ENCODE assay signal across 8 cellular contexts in the genomic region with DNA sequence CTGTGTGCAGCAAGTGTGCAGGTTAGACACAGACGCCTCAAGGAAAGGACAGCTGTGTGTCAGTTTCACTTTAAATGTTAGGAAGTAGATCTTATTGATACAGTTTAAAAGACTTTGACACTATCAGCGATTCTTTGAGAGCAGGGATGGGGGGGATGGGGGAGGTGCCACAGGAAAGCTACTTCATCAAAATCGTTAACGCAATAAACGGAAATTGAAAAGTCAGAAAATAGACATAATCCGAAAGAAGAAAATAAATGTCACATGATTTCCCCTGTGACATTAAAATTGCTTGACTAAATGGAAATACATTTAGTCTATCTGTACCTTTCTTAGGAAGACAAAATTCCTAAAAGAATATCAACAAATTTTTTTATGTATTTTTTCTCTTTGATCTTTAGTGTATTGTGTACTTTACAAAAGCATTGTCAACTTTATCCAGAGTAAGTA. TPM values are rescaled to one million over a fixed set of nuclear protein-coding genes. Genes with fewer than 3 reads are reported as not detected.
DNase-seq lines count a peak whose midpoint lies in the region; ATAC-seq and TF ChIP-seq lines count a peak whose summit lies in the region.

No MANE protein-coding gene starts in this region.

- no peaks in the 10 kb centered on the region for H3K9me3 ChIP-seq in BLaER1 treated with 17β-estradiol and CSF1 and Interleukin-3, amounts not matched to agents 10 nM and 100 nM (replicated peaks in 1 of 11)
- H3K9me3 ChIP-seq in OCI-LY7 (ENCODE audit: low read length) (no peaks in the 10 kb centered on the region), duodenal mucosa (ENCODE audit: control insufficient read depth in 1 of 2, low read length in 2 of 2) (no peaks in the 10 kb centered on the region), neural cell (ENCODE audit: low read length) (no peaks in the 10 kb centered on the region)

- no peak for ATAC-seq in GM19023 (IDR thresholded peaks at IDR 0.05; ENCODE audit: unreplicated experiment)

- no peaks in the 10 kb centered on the region for H3K27me3 ChIP-seq in BLaER1 treated with 17β-estradiol and CSF1 and Interleukin-3, amounts not matched to agents 10 nM and 100 nM
- H3K27me3 ChIP-seq in duodenal mucosa (ENCODE audit: control insufficient read depth in 1 of 2, insufficient read depth in 2 of 2, low read length in 2 of 2) (no peaks in the 10 kb centered on the region), neural cell (ENCODE audit: insufficient read depth, low read depth, low read length) (no peaks in the 10 kb centered on the region)

- H3F3A ChIP-seq in neural cell (ENCODE audit: insufficient read depth, low read length, poor library complexity, severe bottlenecking): no peaks in the 10 kb centered on the region

- peaks cover 11 to 34% (median 23%) of the 10 kb centered on the region in 10 experiments for H3K4me1 ChIP-seq in BLaER1 treated with 17β-estradiol and CSF1 and Interleukin-3, amounts not matched to agents 10 nM and 100 nM
- H3K4me1 ChIP-seq in OCI-LY7 (ENCODE audit: insufficient read depth, low read length, poor library complexity, severe bottlenecking): peaks cover 20% of the 10 kb centered on the region
- H3K4me1 ChIP-seq in duodenal mucosa (ENCODE audit: control insufficient read depth in 1 of 2, insufficient read depth in 2 of 2, low read length in 2 of 2): peaks cover 6 to 12% of the 10 kb centered on the region in 2 donors

- no peak for TF ChIP-seq RAD21 in neural cell (conservative IDR thresholded peaks at IDR 0.05)

- H3K4me2 ChIP-seq in BLaER1 treated with 17β-estradiol and CSF1 and Interleukin-3, amounts not matched to agents 10 nM and 100 nM: peak overlapping the region; percentile 76 to 90 (median 85)
- H3K4me2 ChIP-seq in OCI-LY7 (ENCODE audit: low read length) (peak overlapping the region; percentile 86), neural cell (ENCODE audit: low read length) (peak overlapping the region; percentile 52)

- CTCF ChIA-PET in OCI-LY7 (lab: Charles Lee; ENCODE audit: unreplicated experiment): no interaction called here

- intact Hi-C loops in OCI-LY7 (cut with micrococcal nuclease; ENCODE audit: unreplicated experiment): loop anchor here (1.0 to 10.0 kb wide), 3 partner anchors 87 to 496 kb away; a partner anchor contains a TSS

- peaks cover 0 to 27% (median 9%) of the 10 kb centered on the region in 11 experiments; a peak in 14 of 22 replicates for H3K36me3 ChIP-seq in BLaER1 treated with 17β-estradiol and CSF1 and Interleukin-3, amounts not matched to agents 10 nM and 100 nM
- H3K36me3 ChIP-seq in OCI-LY7 (ENCODE audit: insufficient read depth, low read length): peaks cover 21% of the 10 kb centered on the region
- peaks cover 0 to 4% of the 10 kb centered on the region in 2 donors for H3K36me3 ChIP-seq in duodenal mucosa (ENCODE audit: control insufficient read depth in 1 of 2, insufficient read depth in 2 of 2, low read length in 2 of 2)
- no peaks in the 10 kb centered on the region for H3K36me3 ChIP-seq in neural cell (ENCODE audit: insufficient read depth, low read length)

- H3K27ac ChIP-seq in BLaER1 treated with 17β-estradiol and CSF1 and Interleukin-3, amounts not matched to agents 10 nM and 100 nM: peak overlapping the region; percentile 73 to 97 (median 94); a peak in 21 of 22 replicates
- peak overlapping the region; percentile 86 for H3K27ac ChIP-seq in OCI-LY7 (ENCODE audit: low read depth, low read length, poor library complexity, severe bottlenecking)
- H3K27ac ChIP-seq in duodenal mucosa (ENCODE audit: low read depth, low read length): peak overlapping the region; percentile 97
- H3K27ac ChIP-seq in neural cell (ENCODE audit: low read length): peak overlapping the region; percentile 93

- H3K9me2 ChIP-seq in OCI-LY7 (ENCODE audit: insufficient read depth, low read length) (no peaks in the 10 kb centered on the region), neural cell (ENCODE audit: insufficient read depth, low read length) (no peaks in the 10 kb centered on the region)

- H3K79me2 ChIP-seq in OCI-LY7 (ENCODE audit: insufficient read depth, low read depth, low read length) (peaks cover 26% of the 10 kb centered on the region), neural cell (replicated peaks; ENCODE audit: insufficient read depth, low read length) (peaks cover 16% of the 10 kb centered on the region)

- TF ChIP-seq CTCF in OCI-LY7 (conservative IDR thresholded peaks at IDR 0.05; ENCODE audit: low read length) (no peak), neural cell (IDR thresholded peaks at IDR 0.05; ENCODE audit: poor library complexity, severe bottlenecking) (no peak)

- no peak for TF ChIP-seq EP300 in neural cell (conservative IDR thresholded peaks at IDR 0.05; ENCODE audit: poor library complexity, severe bottlenecking)

- no TSS peak for BruUV-seq in OCI-LY7 (replicated peaks; lab: Mats Ljungman, UMichigan)

- no peak for DNase-seq in OCI-LY7 (ENCODE audit: low spot score)
- DNase-seq in ecto neural progenitor cell (ENCODE audit: low spot score): no peak
- DNase-seq in NCI-H1694 (lab: John Stamatoyannopoulos, UW): no peak
- DNase-seq in NCI-H510A (lab: John Stamatoyannopoulos, UW): no peak

- H2AFZ ChIP-seq in OCI-LY7 (ENCODE audit: low read length) (peak overlapping the region; percentile 96), neural cell (ENCODE audit: low read depth, low read length) (peak overlapping the region; percentile 98)

- no peaks in the 10 kb centered on the region for H4K20me1 ChIP-seq in BLaER1 treated with 17β-estradiol and CSF1 and Interleukin-3, amounts not matched to agents 10 nM and 100 nM
- H4K20me1 ChIP-seq in OCI-LY7 (ENCODE audit: insufficient read depth, low read length) (no peaks in the 10 kb centered on the region), neural cell (ENCODE audit: insufficient read depth) (no peaks in the 10 kb centered on the region)

- H3K9ac ChIP-seq in BLaER1 treated with 17β-estradiol and CSF1 and Interleukin-3, amounts not matched to agents 10 nM and 100 nM: peak overlapping the region; percentile 82 to 96 (median 92)
- H3K9ac ChIP-seq in duodenal mucosa (ENCODE audit: low read depth in 1 of 2, low read length in 2 of 2): peak overlapping the region; percentile 76 to 89
- peak overlapping the region; percentile 96 for H3K9ac ChIP-seq in neural cell (ENCODE audit: low read length)

- POLR2A ChIA-PET in OCI-LY7 (lab: Charles Lee): interaction anchor here (0.5 to 1.3 kb wide), 3 partner anchors 9 to 482 kb away, joined by 3 to 4 read pairs (median 4); no protein-coding TSS in a partner anchor

- H3K4me3 ChIP-seq in BLaER1 treated with 17β-estradiol and CSF1 and Interleukin-3, amounts not matched to agents 10 nM and 100 nM: peak overlapping the region; percentile 69 to 89 (median 81)
- H3K4me3 ChIP-seq in OCI-LY7 (ENCODE audit: low read depth, low read length, poor library complexity, severe bottlenecking): peak overlapping the region; percentile 76
- H3K4me3 ChIP-seq in duodenal mucosa (ENCODE audit: low read depth in 1 of 2, low read length in 2 of 2): peak overlapping the region; percentile 84 to 99
- H3K4me3 ChIP-seq in neural cell (ENCODE audit: low read length): peak overlapping the region; percentile 81

TF ChIP-seq in neural cell, 6 proteins besides CTCF, POLR2A, EP300 and RAD21:
- TF ChIP-seq TAF1 (IDR thresholded peaks at IDR 0.05; ENCODE audit: low read depth) (no peak), SMC3 (conservative IDR thresholded peaks at IDR 0.05; ENCODE audit: poor library complexity) (no peak), MXI1 (conservative IDR thresholded peaks at IDR 0.05; ENCODE audit: poor library complexity, severe bottlenecking) (no peak), EZH2 (IDR thresholded peaks at IDR 0.05; ENCODE audit: borderline replicate concordance, insufficient read depth, low read length, poor library complexity, severe bottlenecking) (no peak), POLR2AphosphoS5 (IDR thresholded peaks at IDR 0.05) (no peak)
- TF ChIP-seq, protein P1, sequence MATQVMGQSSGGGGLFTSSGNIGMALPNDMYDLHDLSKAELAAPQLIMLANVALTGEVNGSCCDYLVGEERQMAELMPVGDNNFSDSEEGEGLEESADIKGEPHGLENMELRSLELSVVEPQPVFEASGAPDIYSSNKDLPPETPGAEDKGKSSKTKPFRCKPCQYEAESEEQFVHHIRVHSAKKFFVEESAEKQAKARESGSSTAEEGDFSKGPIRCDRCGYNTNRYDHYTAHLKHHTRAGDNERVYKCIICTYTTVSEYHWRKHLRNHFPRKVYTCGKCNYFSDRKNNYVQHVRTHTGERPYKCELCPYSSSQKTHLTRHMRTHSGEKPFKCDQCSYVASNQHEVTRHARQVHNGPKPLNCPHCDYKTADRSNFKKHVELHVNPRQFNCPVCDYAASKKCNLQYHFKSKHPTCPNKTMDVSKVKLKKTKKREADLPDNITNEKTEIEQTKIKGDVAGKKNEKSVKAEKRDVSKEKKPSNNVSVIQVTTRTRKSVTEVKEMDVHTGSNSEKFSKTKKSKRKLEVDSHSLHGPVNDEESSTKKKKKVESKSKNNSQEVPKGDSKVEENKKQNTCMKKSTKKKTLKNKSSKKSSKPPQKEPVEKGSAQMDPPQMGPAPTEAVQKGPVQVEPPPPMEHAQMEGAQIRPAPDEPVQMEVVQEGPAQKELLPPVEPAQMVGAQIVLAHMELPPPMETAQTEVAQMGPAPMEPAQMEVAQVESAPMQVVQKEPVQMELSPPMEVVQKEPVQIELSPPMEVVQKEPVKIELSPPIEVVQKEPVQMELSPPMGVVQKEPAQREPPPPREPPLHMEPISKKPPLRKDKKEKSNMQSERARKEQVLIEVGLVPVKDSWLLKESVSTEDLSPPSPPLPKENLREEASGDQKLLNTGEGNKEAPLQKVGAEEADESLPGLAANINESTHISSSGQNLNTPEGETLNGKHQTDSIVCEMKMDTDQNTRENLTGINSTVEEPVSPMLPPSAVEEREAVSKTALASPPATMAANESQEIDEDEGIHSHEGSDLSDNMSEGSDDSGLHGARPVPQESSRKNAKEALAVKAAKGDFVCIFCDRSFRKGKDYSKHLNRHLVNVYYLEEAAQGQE (IDR thresholded peaks at IDR 0.05; ENCODE audit: borderline replicate concordance): no peak
TF ChIP-seq in neural cell: peak in this region for 0.

RNA-seq across cellular contexts. Expression of a gene that starts 0.5 kb away (rescaled TPM):
- total RNA-seq in OCI-LY7 (2014; rRNA removed; shearing (Covaris generic)): 12.6 and 16.9 TPM in 2 replicates
- 19.9 and 20.9 TPM in 2 replicates for total RNA-seq in OCI-LY7 (2022)
- 49.5 and 50.0 TPM in 2 replicates for polyA plus RNA-seq in neural cell
- polyA minus RNA-seq in neural cell: 68.4 and 86.9 TPM in 2 replicates
